ENCODE assay signal across 27 cellular contexts in genomic region chr1:64664287-64664686, GRCh38.
DNase-seq lines count a peak whose midpoint lies in the region; ATAC-seq and TF ChIP-seq lines count a peak whose summit lies in the region.
"Had no signal": no experiment of that assay in that cellular context is flagged by ENCODE, and none has a peak within 500 bp of the region (broad histone marks: within the 10 kb centered on the region; RNA-seq: fewer than 3 reads in every experiment).

No MANE protein-coding gene starts in this region.

- H3K9me3 Mint-ChIP-seq in CD4-positive, alpha-beta memory T cell, result no peaks in the 10 kb centered on the region
- H3K9me3 Mint-ChIP-seq: activated T-helper 2 cell treated with anti-CD3 and anti-CD28 coated beads, Interferon-gamma antibody, Interleukin-2, Interleukin-4, amounts not matched to agents 10 μg/mL and 5 μg/mL and 100 μg/mL, durations not matched to agents 14 hours and 24 hours and 36 hours; GM23338; WTC11 had no signal

- no TSS peak for BruUV-seq in A673 (replicated peaks; lab: Mats Ljungman, UMichigan)

- peaks cover 6 to 12% of the 10 kb centered on the region in 2 donors for H3K27me3 Mint-ChIP-seq in CD4-positive, alpha-beta memory T cell
- H3K27me3 Mint-ChIP-seq: activated naive CD8-positive, alpha-beta T cell had no signal

- H3K36me3 ChIP-seq in A673 (ENCODE audit: insufficient read depth, low read length, poor library complexity, severe bottlenecking), result peaks cover 53% of the 10 kb centered on the region
- H3K36me3 ChIP-seq in aorta (ENCODE audit: control insufficient read depth in 1 of 2, insufficient read depth in 2 of 2, low read length in 1 of 2), result no peaks in the 10 kb centered on the region
- no peaks in the 10 kb centered on the region for H3K36me3 ChIP-seq in CD4-positive, alpha-beta memory T cell (ENCODE audit: insufficient read depth, low read length)

- no peaks in the 10 kb centered on the region for H3K36me3 Mint-ChIP-seq in CD4-positive, alpha-beta memory T cell

- WGBS in aorta, 2 donors, result 79 to 84% methylated on average over 6 of the region's 6 CpGs

- CTCF ChIA-PET in A673 (lab: Charles Lee), result interaction anchor here (1.0 to 1.6 kb wide), 2 partner anchors 9 to 131 kb away, joined by 3 to 5 read pairs; no protein-coding TSS in a partner anchor
- CTCF ChIA-PET in CD4-positive, alpha-beta memory T cell (lab: Charles Lee; ENCODE audit: partially characterized antibody), result interaction anchor here (1.2 to 2.5 kb wide), 2 partner anchors 11 to 13 kb away, joined by 3 to 6 read pairs; no protein-coding TSS in a partner anchor

- no peak for TF ChIP-seq CTCF in A673 (conservative IDR thresholded peaks at IDR 0.05; ENCODE audit: low read depth, low read length)

- no peak overlapping the region for H3K4me3 Mint-ChIP-seq in CD4-positive, alpha-beta memory T cell
- H3K4me3 Mint-ChIP-seq: activated naive CD8-positive, alpha-beta T cell; GM23338; WTC11 had no signal

- intact Hi-C loops in A673 (cut with micrococcal nuclease; ENCODE audit: unreplicated experiment) (no loop called here), aorta (cut with DNase I) (no loop called here)
- intact Hi-C loops in CD4-positive, alpha-beta memory T cell (cut with micrococcal nuclease), result no loop called here

- no peak overlapping the region for H3K27ac Mint-ChIP-seq in CD4-positive, alpha-beta memory T cell
- H3K27ac Mint-ChIP-seq: activated naive CD8-positive, alpha-beta T cell; activated T-helper 2 cell treated with anti-CD3 and anti-CD28 coated beads, Interferon-gamma antibody, Interleukin-2, Interleukin-4, amounts not matched to agents 10 μg/mL and 5 μg/mL and 100 μg/mL, durations not matched to agents 14 hours and 24 hours and 36 hours; GM23338; WTC11 had no signal

- POLR2A ChIA-PET in A673 (lab: Charles Lee; ENCODE audit: low non-redundant PET), result no interaction called here
- POLR2A ChIA-PET in CD4-positive, alpha-beta memory T cell (lab: Charles Lee; ENCODE audit: partially characterized antibody), result interaction anchor here (0.5 kb wide), 1 partner anchor 10 kb away, joined by 3 read pairs; no protein-coding TSS in a partner anchor

- H3K9me3 ChIP-seq in A673 (ENCODE audit: low read depth, low read length, poor library complexity, severe bottlenecking), result no peaks in the 10 kb centered on the region
- no peaks in the 10 kb centered on the region for H3K9me3 ChIP-seq in aorta (ENCODE audit: control insufficient read depth, low read length)
- no peaks in the 10 kb centered on the region for H3K9me3 ChIP-seq in CD4-positive, alpha-beta memory T cell (ENCODE audit: control insufficient read depth in 1 of 2, low read length in 2 of 2)
- H3K9me3 ChIP-seq: BLaER1 treated with 17β-estradiol and CSF1 and Interleukin-3, amounts not matched to agents 10 nM and 100 nM; body of pancreas; Caco-2; gastroesophageal sphincter; upper lobe of right lung had no signal

- H3K4me1 ChIP-seq in A673 (ENCODE audit: insufficient read depth, low read length, poor library complexity, severe bottlenecking) (peaks cover 14% of the 10 kb centered on the region), aorta (ENCODE audit: control insufficient read depth in 1 of 2, insufficient read depth in 2 of 2, low read length in 2 of 2) (peaks cover 0 to 6% of the 10 kb centered on the region in 2 donors)
- no peaks in the 10 kb centered on the region for H3K4me1 ChIP-seq in CD4-positive, alpha-beta memory T cell (ENCODE audit: insufficient read depth, low read length)
- H3K4me1 ChIP-seq: body of pancreas, gastroesophageal sphincter, upper lobe of right lung had no signal

- H3K27ac ChIP-seq in A673 (ENCODE audit: low read depth, low read length, poor library complexity, severe bottlenecking), result peak overlapping the region; percentile 67
- no peak overlapping the region for H3K27ac ChIP-seq in aorta (ENCODE audit: low read depth in 1 of 2, low read length in 2 of 2)
- H3K27ac ChIP-seq in CD4-positive, alpha-beta memory T cell (ENCODE audit: low read depth, low read length), result no peak overlapping the region
- H3K27ac ChIP-seq: BLaER1 treated with 17β-estradiol and CSF1 and Interleukin-3, amounts not matched to agents 10 nM and 100 nM; body of pancreas; gastroesophageal sphincter; upper lobe of right lung had no signal

- H3K4me3 ChIP-seq in A673 (ENCODE audit: low read depth, low read length, poor library complexity, severe bottlenecking) (no peak overlapping the region), aorta (ENCODE audit: low read length in 2 of 2) (no peak overlapping the region)
- no peak overlapping the region for H3K4me3 ChIP-seq in CD4-positive, alpha-beta memory T cell (ENCODE audit: low read length in 2 of 2)
- H3K4me3 ChIP-seq: BLaER1 treated with 17β-estradiol and CSF1 and Interleukin-3, amounts not matched to agents 10 nM and 100 nM; body of pancreas; gastroesophageal sphincter; GM23338; lung; smooth muscle cell; upper lobe of right lung had no signal

- no peaks in the 10 kb centered on the region for H3K4me1 Mint-ChIP-seq in CD4-positive, alpha-beta memory T cell

- peak; percentile 77 for DNase-seq in A673 (ENCODE audit: low spot score)
- peak; percentile 79 for DNase-seq in NCI-H345 treated with DMSO at 0.1 percent for 48 hours (lab: John Stamatoyannopoulos, UW; ENCODE audit: unreplicated experiment)
- peak; percentile 13 for DNase-seq in cerebellum (ENCODE audit: low spot score)
- peak; percentile 22 for DNase-seq in midbrain (lab: John Stamatoyannopoulos, UW)
- DNase-seq in aorta, result no peak
- no peak for DNase-seq in activated gamma-delta T cell treated with Interleukin-2 at 50 U/mL for 16 hours
- DNase-seq in CD4-positive, alpha-beta memory T cell, result no peak
- DNase-seq: activated CD8-positive, alpha-beta memory T cell treated with anti-CD3 and anti-CD28 coated beads, Interleukin-2, amount 50 U/mL, for 48 hours; cortex of kidney; DMS79; kidney glomerular epithelial cell; NCI-H1436 treated with DMSO at 0.1 percent for 48 hours; NK-92 treated with Interleukin-12 subunit alpha and Interleukin-12 subunit beta, amount 100 ng/mL, for 24 hours; SHP77 treated with DMSO at 0.1 percent for 48 hours; T1000; upper lobe of right lung had no signal

- ATAC-seq in aorta (ENCODE audit: low FRiP score) (no peak), GM19324 (IDR thresholded peaks at IDR 0.05; ENCODE audit: low FRiP score, unreplicated experiment) (no peak)
- ATAC-seq: body of pancreas, gastroesophageal sphincter had no signal

- H3K27me3 ChIP-seq in A673 (replicated peaks; ENCODE audit: insufficient read depth, low read depth, low read length, poor library complexity) (no peaks in the 10 kb centered on the region), aorta (ENCODE audit: control insufficient read depth in 1 of 2, insufficient read depth in 2 of 2, low read length in 1 of 2) (no peaks in the 10 kb centered on the region)
- H3K27me3 ChIP-seq in CD4-positive, alpha-beta memory T cell (ENCODE audit: insufficient read depth, low read length), result peaks cover 6% of the 10 kb centered on the region
- H3K27me3 ChIP-seq: BLaER1 treated with 17β-estradiol and CSF1 and Interleukin-3, amounts not matched to agents 10 nM and 100 nM; body of pancreas; gastroesophageal sphincter; upper lobe of right lung had no signal

Comparison
In these comparisons a context has a peak if more than half of its experiments do, and no peak if none do; other contexts are left out.
1. DNase-seq: peak in A673 (single experiment), NCI-H345 treated with DMSO at 0.1 percent for 48 hours (single experiment), cerebellum (single experiment) and midbrain (single experiment); none in aorta (0 of 2), activated gamma-delta T cell treated with Interleukin-2 at 50 U/mL for 16 hours (single experiment) and CD4-positive, alpha-beta memory T cell (0 of 5).